ENCODE assay signal across 2 cellular contexts in the genomic region with DNA sequence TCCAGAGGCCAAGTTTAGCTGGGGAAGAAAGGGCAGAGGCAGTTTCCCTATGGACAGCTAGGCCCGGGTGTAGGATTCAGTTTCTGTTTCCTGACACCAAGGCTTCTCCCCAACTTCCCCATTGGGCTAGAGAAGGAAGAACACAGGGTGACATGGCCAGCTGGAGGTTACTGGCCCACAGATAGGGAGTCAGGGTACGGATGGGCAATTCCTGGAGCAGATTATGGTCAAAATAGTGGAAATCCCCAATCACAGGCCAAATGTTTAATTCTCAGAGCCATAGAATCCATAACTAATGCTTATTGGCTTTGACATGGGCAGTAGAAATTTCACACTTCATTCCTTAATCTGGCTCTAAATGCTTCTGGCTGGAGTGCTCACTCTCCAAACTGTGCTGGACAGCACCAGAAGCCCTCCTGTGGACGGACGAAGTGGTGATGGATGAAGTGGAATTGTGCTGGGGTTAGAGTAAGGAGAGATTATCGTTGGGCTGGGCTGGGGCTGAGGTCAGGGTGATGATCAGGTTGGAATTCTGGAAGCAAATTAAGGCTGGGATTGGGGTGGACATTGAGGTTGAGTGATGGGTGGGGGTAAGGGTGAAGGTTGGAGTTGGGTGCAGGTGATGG.
TF ChIP-seq lines count a peak whose summit lies in the region.

No MANE protein-coding gene starts in this region.

TF ChIP-seq in SK-N-SH, 30 proteins besides CTCF, POLR2A, EP300 and RAD21:
- TF ChIP-seq, protein P1, sequence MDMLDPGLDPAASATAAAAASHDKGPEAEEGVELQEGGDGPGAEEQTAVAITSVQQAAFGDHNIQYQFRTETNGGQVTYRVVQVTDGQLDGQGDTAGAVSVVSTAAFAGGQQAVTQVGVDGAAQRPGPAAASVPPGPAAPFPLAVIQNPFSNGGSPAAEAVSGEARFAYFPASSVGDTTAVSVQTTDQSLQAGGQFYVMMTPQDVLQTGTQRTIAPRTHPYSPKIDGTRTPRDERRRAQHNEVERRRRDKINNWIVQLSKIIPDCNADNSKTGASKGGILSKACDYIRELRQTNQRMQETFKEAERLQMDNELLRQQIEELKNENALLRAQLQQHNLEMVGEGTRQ (IDR thresholded peaks at IDR 0.05; ENCODE audit: borderline replicate concordance, low read depth, low read length), result no peak
- TF ChIP-seq, protein P2, sequence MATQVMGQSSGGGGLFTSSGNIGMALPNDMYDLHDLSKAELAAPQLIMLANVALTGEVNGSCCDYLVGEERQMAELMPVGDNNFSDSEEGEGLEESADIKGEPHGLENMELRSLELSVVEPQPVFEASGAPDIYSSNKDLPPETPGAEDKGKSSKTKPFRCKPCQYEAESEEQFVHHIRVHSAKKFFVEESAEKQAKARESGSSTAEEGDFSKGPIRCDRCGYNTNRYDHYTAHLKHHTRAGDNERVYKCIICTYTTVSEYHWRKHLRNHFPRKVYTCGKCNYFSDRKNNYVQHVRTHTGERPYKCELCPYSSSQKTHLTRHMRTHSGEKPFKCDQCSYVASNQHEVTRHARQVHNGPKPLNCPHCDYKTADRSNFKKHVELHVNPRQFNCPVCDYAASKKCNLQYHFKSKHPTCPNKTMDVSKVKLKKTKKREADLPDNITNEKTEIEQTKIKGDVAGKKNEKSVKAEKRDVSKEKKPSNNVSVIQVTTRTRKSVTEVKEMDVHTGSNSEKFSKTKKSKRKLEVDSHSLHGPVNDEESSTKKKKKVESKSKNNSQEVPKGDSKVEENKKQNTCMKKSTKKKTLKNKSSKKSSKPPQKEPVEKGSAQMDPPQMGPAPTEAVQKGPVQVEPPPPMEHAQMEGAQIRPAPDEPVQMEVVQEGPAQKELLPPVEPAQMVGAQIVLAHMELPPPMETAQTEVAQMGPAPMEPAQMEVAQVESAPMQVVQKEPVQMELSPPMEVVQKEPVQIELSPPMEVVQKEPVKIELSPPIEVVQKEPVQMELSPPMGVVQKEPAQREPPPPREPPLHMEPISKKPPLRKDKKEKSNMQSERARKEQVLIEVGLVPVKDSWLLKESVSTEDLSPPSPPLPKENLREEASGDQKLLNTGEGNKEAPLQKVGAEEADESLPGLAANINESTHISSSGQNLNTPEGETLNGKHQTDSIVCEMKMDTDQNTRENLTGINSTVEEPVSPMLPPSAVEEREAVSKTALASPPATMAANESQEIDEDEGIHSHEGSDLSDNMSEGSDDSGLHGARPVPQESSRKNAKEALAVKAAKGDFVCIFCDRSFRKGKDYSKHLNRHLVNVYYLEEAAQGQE (IDR thresholded peaks at IDR 0.05; ENCODE audit: low read depth, low read length), result peak; percentile 68; the same call in 1 of the 2 replicates

TF ChIP-seq in SK-N-SH treated with all-trans-retinoic acid at 6 μM for 48 hours, 23 proteins besides CTCF, POLR2A, EP300 and RAD21:
- TF ChIP-seq TOX (CRISPR knock-in tag; IDR thresholded peaks at IDR 0.05; ENCODE audit: borderline replicate concordance) (no peak), ZFP30 (CRISPR knock-in tag; IDR thresholded peaks at IDR 0.05) (no peak), CSDC2 (CRISPR knock-in tag; IDR thresholded peaks at IDR 0.05) (no peak), ZNF70 (CRISPR knock-in tag; IDR thresholded peaks at IDR 0.05) (no peak), OSR1 (CRISPR knock-in tag; IDR thresholded peaks at IDR 0.05) (no peak), RARB (CRISPR knock-in tag; IDR thresholded peaks at IDR 0.05) (no peak), GLIS3 (CRISPR knock-in tag; IDR thresholded peaks at IDR 0.05) (no peak), ISL1 (CRISPR knock-in tag; IDR thresholded peaks at IDR 0.05) (no peak), ZC3H10 (CRISPR knock-in tag; IDR thresholded peaks at IDR 0.05) (no peak), ESRRG (CRISPR knock-in tag; IDR thresholded peaks at IDR 0.05) (no peak), ZNF8 (CRISPR knock-in tag; IDR thresholded peaks at IDR 0.05) (no peak), SNAI2 (CRISPR knock-in tag; IDR thresholded peaks at IDR 0.05) (no peak), PPARA (CRISPR knock-in tag; IDR thresholded peaks at IDR 0.05; ENCODE audit: borderline replicate concordance) (no peak), ARNTL (CRISPR knock-in tag; IDR thresholded peaks at IDR 0.05; ENCODE audit: borderline replicate concordance, low read depth) (no peak)
- TF ChIP-seq, protein P3, sequence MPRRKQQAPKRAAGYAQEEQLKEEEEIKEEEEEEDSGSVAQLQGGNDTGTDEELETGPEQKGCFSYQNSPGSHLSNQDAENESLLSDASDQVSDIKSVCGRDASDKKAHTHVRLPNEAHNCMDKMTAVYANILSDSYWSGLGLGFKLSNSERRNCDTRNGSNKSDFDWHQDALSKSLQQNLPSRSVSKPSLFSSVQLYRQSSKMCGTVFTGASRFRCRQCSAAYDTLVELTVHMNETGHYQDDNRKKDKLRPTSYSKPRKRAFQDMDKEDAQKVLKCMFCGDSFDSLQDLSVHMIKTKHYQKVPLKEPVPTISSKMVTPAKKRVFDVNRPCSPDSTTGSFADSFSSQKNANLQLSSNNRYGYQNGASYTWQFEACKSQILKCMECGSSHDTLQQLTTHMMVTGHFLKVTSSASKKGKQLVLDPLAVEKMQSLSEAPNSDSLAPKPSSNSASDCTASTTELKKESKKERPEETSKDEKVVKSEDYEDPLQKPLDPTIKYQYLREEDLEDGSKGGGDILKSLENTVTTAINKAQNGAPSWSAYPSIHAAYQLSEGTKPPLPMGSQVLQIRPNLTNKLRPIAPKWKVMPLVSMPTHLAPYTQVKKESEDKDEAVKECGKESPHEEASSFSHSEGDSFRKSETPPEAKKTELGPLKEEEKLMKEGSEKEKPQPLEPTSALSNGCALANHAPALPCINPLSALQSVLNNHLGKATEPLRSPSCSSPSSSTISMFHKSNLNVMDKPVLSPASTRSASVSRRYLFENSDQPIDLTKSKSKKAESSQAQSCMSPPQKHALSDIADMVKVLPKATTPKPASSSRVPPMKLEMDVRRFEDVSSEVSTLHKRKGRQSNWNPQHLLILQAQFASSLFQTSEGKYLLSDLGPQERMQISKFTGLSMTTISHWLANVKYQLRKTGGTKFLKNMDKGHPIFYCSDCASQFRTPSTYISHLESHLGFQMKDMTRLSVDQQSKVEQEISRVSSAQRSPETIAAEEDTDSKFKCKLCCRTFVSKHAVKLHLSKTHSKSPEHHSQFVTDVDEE (CRISPR knock-in tag; IDR thresholded peaks at IDR 0.05), result no peak
- TF ChIP-seq, protein P4, sequence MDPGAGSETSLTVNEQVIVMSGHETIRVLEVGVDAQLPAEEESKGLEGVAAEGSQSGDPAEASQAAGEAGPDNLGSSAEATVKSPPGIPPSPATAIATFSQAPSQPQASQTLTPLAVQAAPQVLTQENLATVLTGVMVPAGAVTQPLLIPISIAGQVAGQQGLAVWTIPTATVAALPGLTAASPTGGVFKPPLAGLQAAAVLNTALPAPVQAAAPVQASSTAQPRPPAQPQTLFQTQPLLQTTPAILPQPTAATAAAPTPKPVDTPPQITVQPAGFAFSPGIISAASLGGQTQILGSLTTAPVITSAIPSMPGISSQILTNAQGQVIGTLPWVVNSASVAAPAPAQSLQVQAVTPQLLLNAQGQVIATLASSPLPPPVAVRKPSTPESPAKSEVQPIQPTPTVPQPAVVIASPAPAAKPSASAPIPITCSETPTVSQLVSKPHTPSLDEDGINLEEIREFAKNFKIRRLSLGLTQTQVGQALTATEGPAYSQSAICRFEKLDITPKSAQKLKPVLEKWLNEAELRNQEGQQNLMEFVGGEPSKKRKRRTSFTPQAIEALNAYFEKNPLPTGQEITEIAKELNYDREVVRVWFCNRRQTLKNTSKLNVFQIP (CRISPR knock-in tag; IDR thresholded peaks at IDR 0.05; ENCODE audit: borderline replicate concordance, low read depth), result no peak
- TF ChIP-seq, protein P5, sequence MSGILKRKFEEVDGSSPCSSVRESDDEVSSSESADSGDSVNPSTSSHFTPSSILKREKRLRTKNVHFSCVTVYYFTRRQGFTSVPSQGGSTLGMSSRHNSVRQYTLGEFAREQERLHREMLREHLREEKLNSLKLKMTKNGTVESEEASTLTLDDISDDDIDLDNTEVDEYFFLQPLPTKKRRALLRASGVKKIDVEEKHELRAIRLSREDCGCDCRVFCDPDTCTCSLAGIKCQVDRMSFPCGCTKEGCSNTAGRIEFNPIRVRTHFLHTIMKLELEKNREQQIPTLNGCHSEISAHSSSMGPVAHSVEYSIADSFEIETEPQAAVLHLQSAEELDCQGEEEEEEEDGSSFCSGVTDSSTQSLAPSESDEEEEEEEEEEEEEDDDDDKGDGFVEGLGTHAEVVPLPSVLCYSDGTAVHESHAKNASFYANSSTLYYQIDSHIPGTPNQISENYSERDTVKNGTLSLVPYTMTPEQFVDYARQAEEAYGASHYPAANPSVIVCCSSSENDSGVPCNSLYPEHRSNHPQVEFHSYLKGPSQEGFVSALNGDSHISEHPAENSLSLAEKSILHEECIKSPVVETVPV (CRISPR knock-in tag; IDR thresholded peaks at IDR 0.05), result no peak
- TF ChIP-seq, protein P6, sequence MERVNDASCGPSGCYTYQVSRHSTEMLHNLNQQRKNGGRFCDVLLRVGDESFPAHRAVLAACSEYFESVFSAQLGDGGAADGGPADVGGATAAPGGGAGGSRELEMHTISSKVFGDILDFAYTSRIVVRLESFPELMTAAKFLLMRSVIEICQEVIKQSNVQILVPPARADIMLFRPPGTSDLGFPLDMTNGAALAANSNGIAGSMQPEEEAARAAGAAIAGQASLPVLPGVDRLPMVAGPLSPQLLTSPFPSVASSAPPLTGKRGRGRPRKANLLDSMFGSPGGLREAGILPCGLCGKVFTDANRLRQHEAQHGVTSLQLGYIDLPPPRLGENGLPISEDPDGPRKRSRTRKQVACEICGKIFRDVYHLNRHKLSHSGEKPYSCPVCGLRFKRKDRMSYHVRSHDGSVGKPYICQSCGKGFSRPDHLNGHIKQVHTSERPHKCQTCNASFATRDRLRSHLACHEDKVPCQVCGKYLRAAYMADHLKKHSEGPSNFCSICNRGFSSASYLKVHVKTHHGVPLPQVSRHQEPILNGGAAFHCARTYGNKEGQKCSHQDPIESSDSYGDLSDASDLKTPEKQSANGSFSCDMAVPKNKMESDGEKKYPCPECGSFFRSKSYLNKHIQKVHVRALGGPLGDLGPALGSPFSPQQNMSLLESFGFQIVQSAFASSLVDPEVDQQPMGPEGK (CRISPR knock-in tag; IDR thresholded peaks at IDR 0.05; ENCODE audit: borderline replicate concordance), result no peak
- TF ChIP-seq, protein P7, sequence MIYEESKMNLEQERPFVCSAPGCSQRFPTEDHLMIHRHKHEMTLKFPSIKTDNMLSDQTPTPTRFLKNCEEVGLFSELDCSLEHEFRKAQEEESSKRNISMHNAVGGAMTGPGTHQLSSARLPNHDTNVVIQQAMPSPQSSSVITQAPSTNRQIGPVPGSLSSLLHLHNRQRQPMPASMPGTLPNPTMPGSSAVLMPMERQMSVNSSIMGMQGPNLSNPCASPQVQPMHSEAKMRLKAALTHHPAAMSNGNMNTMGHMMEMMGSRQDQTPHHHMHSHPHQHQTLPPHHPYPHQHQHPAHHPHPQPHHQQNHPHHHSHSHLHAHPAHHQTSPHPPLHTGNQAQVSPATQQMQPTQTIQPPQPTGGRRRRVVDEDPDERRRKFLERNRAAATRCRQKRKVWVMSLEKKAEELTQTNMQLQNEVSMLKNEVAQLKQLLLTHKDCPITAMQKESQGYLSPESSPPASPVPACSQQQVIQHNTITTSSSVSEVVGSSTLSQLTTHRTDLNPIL (CRISPR knock-in tag; IDR thresholded peaks at IDR 0.05; ENCODE audit: low read depth), result no peak
TF ChIP-seq in SK-N-SH treated with all-trans-retinoic acid at 6 μM for 48 hours: peak in this region for 0.
